ENCODE assay signal across 8 cellular contexts in the genomic region with DNA sequence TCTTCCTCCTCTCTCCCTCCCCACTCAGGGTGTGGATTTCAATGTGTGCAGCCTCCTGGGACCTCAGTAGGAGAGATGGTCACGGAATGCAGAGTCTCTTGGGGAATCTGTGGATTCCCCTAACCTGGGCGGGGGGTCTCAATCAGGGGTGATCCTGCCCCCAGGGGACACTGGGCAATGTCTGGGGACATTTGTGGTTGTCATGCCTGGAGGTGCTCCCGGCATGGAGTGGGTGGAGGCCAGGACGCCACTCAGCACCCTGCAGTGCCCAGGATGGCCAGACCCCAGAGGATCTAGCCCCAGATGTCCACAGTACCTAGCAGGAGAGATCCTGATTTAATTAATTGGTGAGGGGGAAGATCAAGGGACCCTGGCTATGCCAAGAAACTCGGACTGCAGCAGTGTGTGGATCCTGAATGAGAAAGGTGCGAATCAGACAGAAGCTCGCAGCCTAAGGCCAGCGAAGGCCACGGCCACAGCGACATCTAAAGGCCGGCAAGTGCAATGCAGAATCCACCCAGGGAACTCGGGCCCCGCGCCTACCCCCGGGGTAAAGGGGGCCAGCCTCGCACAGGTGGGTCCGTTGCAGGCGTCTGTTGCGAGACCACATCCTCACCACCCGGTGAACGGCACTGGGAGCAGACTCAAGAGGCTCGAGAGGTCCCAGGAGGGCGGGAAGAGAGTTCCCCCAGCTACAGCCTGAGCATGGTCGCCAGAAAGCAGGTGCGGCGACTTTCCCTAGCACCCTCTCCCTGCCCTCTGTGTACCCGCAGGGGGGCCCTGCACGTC.
DNase-seq lines count a peak whose midpoint lies in the region; ATAC-seq and TF ChIP-seq lines count a peak whose summit lies in the region.

No MANE protein-coding gene starts in this region.

- peaks cover 23 to 59% (median 34%) of the 10 kb centered on the region in 4 donors for H3K4me1 Mint-ChIP-seq in CD4-positive, alpha-beta memory T cell
- H3K4me1 Mint-ChIP-seq in activated CD4-positive, alpha-beta memory T cell treated with anti-CD3 and anti-CD28 coated beads for 36 hours (ENCODE audit: low read depth): peaks cover 49% of the 10 kb centered on the region
- no peaks in the 10 kb centered on the region for H3K4me1 Mint-ChIP-seq in endothelial cell (ENCODE audit: unreplicated experiment)

- peaks cover 0 to 4% of the 10 kb centered on the region in 2 donors for H3K27me3 Mint-ChIP-seq in CD4-positive, alpha-beta memory T cell
- peaks cover 12% of the 10 kb centered on the region for H3K27me3 Mint-ChIP-seq in activated CD4-positive, alpha-beta memory T cell treated with anti-CD3 and anti-CD28 coated beads for 36 hours
- H3K27me3 Mint-ChIP-seq in endothelial cell (ENCODE audit: unreplicated experiment): peaks cover 3% of the 10 kb centered on the region

- DNase-seq in CD4-positive, alpha-beta memory T cell: peak; percentile 49 to 57 (median 56)
- peak; percentile 99 for DNase-seq in Jurkat, Clone E6-1 (ENCODE audit: low read depth, low spot score)
- DNase-seq in activated CD4-positive, alpha-beta memory T cell treated with anti-CD3 and anti-CD28 coated beads for 36 hours: peak; percentile 74
- DNase-seq in endothelial cell (ENCODE audit: low spot score) (peak; percentile 60), NCI-H2029 treated with DMSO at 0.1 percent for 48 hours (lab: John Stamatoyannopoulos, UW) (no peak)

- H4K20me1 ChIP-seq in neural cell (ENCODE audit: insufficient read depth): no peaks in the 10 kb centered on the region

- no peaks in the 10 kb centered on the region for H3F3A ChIP-seq in neural cell (ENCODE audit: insufficient read depth, low read length, poor library complexity, severe bottlenecking)

- POLR2A ChIA-PET in CD4-positive, alpha-beta memory T cell (lab: Charles Lee; ENCODE audit: partially characterized antibody): interaction anchor here (0.6 to 9.5 kb wide), 9 partner anchors 9 to 186 kb away, joined by 3 to 258 read pairs (median 3); a partner anchor contains a TSS
- POLR2A ChIA-PET in activated CD4-positive, alpha-beta memory T cell treated with anti-CD3 and anti-CD28 coated beads for 36 hours (lab: Charles Lee): interaction anchor here (0.6 to 9.6 kb wide), 2 partner anchors 137 to 245 kb away, joined by 3 to 123 read pairs; a partner anchor contains a TSS

- no peak overlapping the region for H2AFZ ChIP-seq in neural cell (ENCODE audit: low read depth, low read length)

- H3K4me3 Mint-ChIP-seq in CD4-positive, alpha-beta memory T cell: peak overlapping the region in 5 of 8 donors; percentile 7 to 68 (median 25)
- H3K4me3 Mint-ChIP-seq in activated CD4-positive, alpha-beta memory T cell treated with anti-CD3 and anti-CD28 coated beads for 36 hours: no peak overlapping the region
- no peak overlapping the region for H3K4me3 Mint-ChIP-seq in endothelial cell (ENCODE audit: unreplicated experiment)

- H3K27ac ChIP-seq in CD4-positive, alpha-beta memory T cell (ENCODE audit: low read depth, low read length): no peak overlapping the region
- no peak overlapping the region for H3K27ac ChIP-seq in neural cell (ENCODE audit: low read length)

- no peaks in the 10 kb centered on the region for H3K36me3 ChIP-seq in CD4-positive, alpha-beta memory T cell (ENCODE audit: insufficient read depth, low read length)
- no peaks in the 10 kb centered on the region for H3K36me3 ChIP-seq in neural cell (ENCODE audit: insufficient read depth, low read length)

- no peak for ATAC-seq in GM18870 (IDR thresholded peaks at IDR 0.05; ENCODE audit: unreplicated experiment)
- ATAC-seq in GM21367 (IDR thresholded peaks at IDR 0.05; ENCODE audit: unreplicated experiment): no peak

- no peaks in the 10 kb centered on the region for H3K9me2 ChIP-seq in neural cell (ENCODE audit: insufficient read depth, low read length)

- no peak overlapping the region for H3K9ac ChIP-seq in neural cell (ENCODE audit: low read length)

- no peak for TF ChIP-seq EP300 in neural cell (conservative IDR thresholded peaks at IDR 0.05; ENCODE audit: poor library complexity, severe bottlenecking)

- H3K79me2 ChIP-seq in neural cell (replicated peaks; ENCODE audit: insufficient read depth, low read length): no peaks in the 10 kb centered on the region

- CTCF ChIA-PET in CD4-positive, alpha-beta memory T cell (lab: Charles Lee; ENCODE audit: partially characterized antibody): interaction anchor here (0.9 to 8.6 kb wide), 16 partner anchors 9 to 325 kb away, joined by 3 to 123 read pairs (median 6); a partner anchor contains a TSS
- CTCF ChIA-PET in activated CD4-positive, alpha-beta memory T cell treated with anti-CD3 and anti-CD28 coated beads for 36 hours (lab: Charles Lee): interaction anchor here (0.6 to 9.5 kb wide), 35 partner anchors 10 to 455 kb away, joined by 3 to 174 read pairs (median 5); a partner anchor contains a TSS

- H3K9me3 ChIP-seq in CD4-positive, alpha-beta memory T cell (ENCODE audit: control insufficient read depth in 1 of 2, low read length in 2 of 2): no peaks in the 10 kb centered on the region
- H3K9me3 ChIP-seq in neural cell (ENCODE audit: low read length): peaks cover 4% of the 10 kb centered on the region

- peak overlapping the region in 3 of 7 donors; percentile 22 to 72 (median 47) for H3K27ac Mint-ChIP-seq in CD4-positive, alpha-beta memory T cell
- H3K27ac Mint-ChIP-seq in activated CD4-positive, alpha-beta memory T cell treated with anti-CD3 and anti-CD28 coated beads for 36 hours: no peak overlapping the region
- no peak overlapping the region for H3K27ac Mint-ChIP-seq in endothelial cell (ENCODE audit: unreplicated experiment)

- intact Hi-C loops in CD4-positive, alpha-beta memory T cell (cut with micrococcal nuclease): loop anchor here (5.0 kb wide), 1 partner anchor 36 kb away; no protein-coding TSS in a partner anchor
- intact Hi-C loops in activated CD4-positive, alpha-beta memory T cell treated with anti-CD3 and anti-CD28 coated beads for 36 hours (cut with micrococcal nuclease): loop anchor here (2.0 to 5.0 kb wide), 3 partner anchors 36 to 219 kb away; no protein-coding TSS in a partner anchor

- peaks cover 44% of the 10 kb centered on the region for H3K4me1 ChIP-seq in CD4-positive, alpha-beta memory T cell (ENCODE audit: insufficient read depth, low read length)

- H3K4me3 ChIP-seq in CD4-positive, alpha-beta memory T cell (ENCODE audit: low read length in 2 of 2): no peak overlapping the region
- H3K4me3 ChIP-seq in Jurkat, Clone E6-1 (ENCODE audit: low read length): peak overlapping the region; percentile 16; the same call in 1 of the 2 replicates
- no peak overlapping the region for H3K4me3 ChIP-seq in neural cell (ENCODE audit: low read length)

- TF ChIP-seq CTCF in endothelial cell (IDR thresholded peaks at IDR 0.05; ENCODE audit: unreplicated experiment) (peak; percentile 66), neural cell (IDR thresholded peaks at IDR 0.05; ENCODE audit: poor library complexity, severe bottlenecking) (peak; percentile 60)

- H3K4me2 ChIP-seq in neural cell (ENCODE audit: low read length): no peak overlapping the region

- H3K9me3 Mint-ChIP-seq in CD4-positive, alpha-beta memory T cell: no peaks in the 10 kb centered on the region
- peaks cover 4% of the 10 kb centered on the region for H3K9me3 Mint-ChIP-seq in activated CD4-positive, alpha-beta memory T cell treated with anti-CD3 and anti-CD28 coated beads for 36 hours
- no peaks in the 10 kb centered on the region for H3K9me3 Mint-ChIP-seq in endothelial cell (ENCODE audit: unreplicated experiment)

- no peaks in the 10 kb centered on the region for H3K27me3 ChIP-seq in CD4-positive, alpha-beta memory T cell (ENCODE audit: insufficient read depth, low read length)
- H3K27me3 ChIP-seq in neural cell (ENCODE audit: insufficient read depth, low read depth, low read length): no peaks in the 10 kb centered on the region

- H3K36me3 Mint-ChIP-seq in CD4-positive, alpha-beta memory T cell: no peaks in the 10 kb centered on the region
- H3K36me3 Mint-ChIP-seq in activated CD4-positive, alpha-beta memory T cell treated with anti-CD3 and anti-CD28 coated beads for 36 hours: no peaks in the 10 kb centered on the region
- no peaks in the 10 kb centered on the region for H3K36me3 Mint-ChIP-seq in endothelial cell (ENCODE audit: low read depth, unreplicated experiment)

- TF ChIP-seq RAD21 in neural cell (conservative IDR thresholded peaks at IDR 0.05): peak; percentile 47

TF ChIP-seq in neural cell, 6 proteins besides CTCF, POLR2A, EP300 and RAD21:
- TF ChIP-seq SMC3 (conservative IDR thresholded peaks at IDR 0.05; ENCODE audit: poor library complexity) (peak; percentile 30), EZH2 (IDR thresholded peaks at IDR 0.05; ENCODE audit: borderline replicate concordance, insufficient read depth, low read length, poor library complexity, severe bottlenecking) (no peak)

Comparison
In these comparisons a context has a peak if more than half of its experiments do, and no peak if none do; other contexts are left out.
1. H3K4me3 Mint-ChIP-seq: peak in CD4-positive, alpha-beta memory T cell (5 of 8); none in activated CD4-positive, alpha-beta memory T cell treated with anti-CD3 and anti-CD28 coated beads for 36 hours (single experiment) and endothelial cell (single experiment).